20 cellular contexts compared by ENCODE assay signal in the genomic region with DNA sequence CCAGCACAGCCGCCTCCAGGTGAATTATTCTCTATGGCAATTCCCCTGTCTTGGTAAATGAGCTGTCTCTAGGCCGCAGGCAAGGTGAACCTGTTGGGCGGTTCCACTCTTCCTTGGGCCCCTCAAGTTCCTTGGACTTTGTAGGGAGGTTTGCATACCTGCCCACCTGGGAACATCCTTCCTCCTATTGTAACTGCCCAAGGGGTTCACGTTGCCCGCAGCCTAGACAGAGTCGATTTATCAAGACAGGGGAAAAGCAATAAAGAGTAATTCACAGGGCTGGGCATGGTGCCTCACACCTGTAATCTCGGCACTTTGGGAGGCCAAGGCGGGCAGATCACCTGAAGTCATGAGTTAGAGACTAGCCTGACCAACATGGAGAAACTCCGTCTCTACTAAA.
A peak's percentile ranks its signal among the peaks of the same experiment; 100 is the strongest.
DNase-seq lines count a peak whose midpoint lies in the region; ATAC-seq and TF ChIP-seq lines count a peak whose summit lies in the region.
"Had no signal": no experiment of that assay in that cellular context is flagged by ENCODE, and none has a peak within 500 bp of the region (broad histone marks: within the 10 kb centered on the region; RNA-seq: fewer than 3 reads in every experiment).

No MANE protein-coding gene starts in this region.

- no peaks in the 10 kb centered on the region for H3K27me3 Mint-ChIP-seq in stimulated activated memory B cell treated with anti-CD40 and anti-IgM and Interleukin-4, amounts not matched to agents 10 μg/mL and 1 μg/mL and 100 μg/mL, for 72 hours
- no peaks in the 10 kb centered on the region for H3K27me3 Mint-ChIP-seq in CD8-positive, alpha-beta T cell (ENCODE audit: low read depth)
- no peaks in the 10 kb centered on the region for H3K27me3 Mint-ChIP-seq in T-helper 2 cell treated with Interferon-gamma antibody and Interleukin-4, amounts not matched to agents 5 μg/mL and 100 μg/mL, for 36 hours (ENCODE audit: low read depth)

- peak; percentile 20 for ATAC-seq in stimulated activated memory B cell treated with anti-CD40 and anti-IgM and Interleukin-4, amounts not matched to agents 10 μg/mL and 1 μg/mL and 100 μg/mL, for 72 hours
- ATAC-seq in foreskin keratinocyte = no peak
- ATAC-seq in CD8-positive, alpha-beta T cell = no peak

- no peak for TF ChIP-seq POLR2A in Peyer's patch (IDR thresholded peaks at IDR 0.05)
- no peak for TF ChIP-seq POLR2A in prostate gland (IDR thresholded peaks at IDR 0.05)

- no peak overlapping the region for H3K27ac ChIP-seq in Peyer's patch
- H3K27ac ChIP-seq in foreskin keratinocyte = no peak overlapping the region
- H3K27ac ChIP-seq in prostate gland = no peak overlapping the region
- no peak overlapping the region for H3K27ac ChIP-seq in CD8-positive, alpha-beta T cell (ENCODE audit: low read depth, low read length)
- H3K27ac ChIP-seq: BLaER1, GM23248, HL-60, RWPE1 had no signal

- no peaks in the 10 kb centered on the region for H3K4me1 ChIP-seq in Peyer's patch
- H3K4me1 ChIP-seq in foreskin keratinocyte = no peaks in the 10 kb centered on the region
- no peaks in the 10 kb centered on the region for H3K4me1 ChIP-seq in prostate gland (replicated peaks)
- no peaks in the 10 kb centered on the region for H3K4me1 ChIP-seq in CD8-positive, alpha-beta T cell (ENCODE audit: insufficient read depth, low read length)
- H3K4me1 ChIP-seq: BLaER1 had no signal

- no peak overlapping the region for H3K27ac Mint-ChIP-seq in stimulated activated memory B cell treated with anti-CD40 and anti-IgM and Interleukin-4, amounts not matched to agents 10 μg/mL and 1 μg/mL and 100 μg/mL, for 72 hours
- H3K27ac Mint-ChIP-seq in CD8-positive, alpha-beta T cell = no peak overlapping the region
- H3K27ac Mint-ChIP-seq in T-helper 2 cell treated with Interferon-gamma antibody and Interleukin-4, amounts not matched to agents 5 μg/mL and 100 μg/mL, for 36 hours = no peak overlapping the region
- H3K27ac Mint-ChIP-seq: CD8-positive, alpha-beta memory T cell had no signal

- no peaks in the 10 kb centered on the region for H3K4me1 Mint-ChIP-seq in stimulated activated memory B cell treated with anti-CD40 and anti-IgM and Interleukin-4, amounts not matched to agents 10 μg/mL and 1 μg/mL and 100 μg/mL, for 72 hours
- H3K4me1 Mint-ChIP-seq in CD8-positive, alpha-beta T cell (ENCODE audit: low read depth) = no peaks in the 10 kb centered on the region
- H3K4me1 Mint-ChIP-seq in T-helper 2 cell treated with Interferon-gamma antibody and Interleukin-4, amounts not matched to agents 5 μg/mL and 100 μg/mL, for 36 hours (ENCODE audit: low read depth) = no peaks in the 10 kb centered on the region
- H3K4me1 Mint-ChIP-seq: CD8-positive, alpha-beta memory T cell had no signal

- H3K4me3 ChIP-seq in Peyer's patch (no peak overlapping the region), prostate gland (no peak overlapping the region)
- H3K4me3 ChIP-seq in CD8-positive, alpha-beta T cell (ENCODE audit: low read depth, low read length) = no peak overlapping the region
- H3K4me3 ChIP-seq: BLaER1, GM23248 had no signal

- no peak for TF ChIP-seq CTCF in GM10248 (IDR thresholded peaks at IDR 0.05; ENCODE audit: control extremely low read depth, extremely low read depth, low read depth, missing control alignments)
- no peak for TF ChIP-seq CTCF in Peyer's patch (IDR thresholded peaks at IDR 0.05)
- TF ChIP-seq CTCF in foreskin keratinocyte (conservative IDR thresholded peaks at IDR 0.05) = no peak
- TF ChIP-seq CTCF in prostate gland (IDR thresholded peaks at IDR 0.05) = no peak
- no peak for TF ChIP-seq CTCF in CD8-positive, alpha-beta T cell (IDR thresholded peaks at IDR 0.05)

- H3K36me3 ChIP-seq in Peyer's patch (no peaks in the 10 kb centered on the region), prostate gland (no peaks in the 10 kb centered on the region)
- H3K36me3 ChIP-seq in CD8-positive, alpha-beta T cell (ENCODE audit: insufficient read depth, low read length) = no peaks in the 10 kb centered on the region
- H3K36me3 ChIP-seq: BLaER1 had no signal

- H3K36me3 Mint-ChIP-seq in stimulated activated memory B cell treated with anti-CD40 and anti-IgM and Interleukin-4, amounts not matched to agents 10 μg/mL and 1 μg/mL and 100 μg/mL, for 72 hours = no peaks in the 10 kb centered on the region
- no peaks in the 10 kb centered on the region for H3K36me3 Mint-ChIP-seq in CD8-positive, alpha-beta T cell
- no peaks in the 10 kb centered on the region for H3K36me3 Mint-ChIP-seq in T-helper 2 cell treated with Interferon-gamma antibody and Interleukin-4, amounts not matched to agents 5 μg/mL and 100 μg/mL, for 36 hours (ENCODE audit: low read depth)
- H3K36me3 Mint-ChIP-seq: CD8-positive, alpha-beta memory T cell had no signal

- intact Hi-C loops in prostate gland (cut with DNase I) = no loop called here
- intact Hi-C loops in CD8-positive, alpha-beta T cell (cut with DNase I, micrococcal nuclease) = no loop called here

- CTCF ChIA-PET in GM10248 (lab: Yijun Ruan, JAX) = no interaction called here
- CTCF ChIA-PET in CD8-positive, alpha-beta T cell (lab: Charles Lee) = no interaction called here

- no peaks in the 10 kb centered on the region for H3K9me3 ChIP-seq in Peyer's patch
- no peaks in the 10 kb centered on the region for H3K9me3 ChIP-seq in prostate gland
- no peaks in the 10 kb centered on the region for H3K9me3 ChIP-seq in CD8-positive, alpha-beta T cell (ENCODE audit: low read length)
- H3K9me3 ChIP-seq: BLaER1 had no signal

- H3K9me3 Mint-ChIP-seq in stimulated activated memory B cell treated with anti-CD40 and anti-IgM and Interleukin-4, amounts not matched to agents 10 μg/mL and 1 μg/mL and 100 μg/mL, for 72 hours = no peaks in the 10 kb centered on the region
- peaks cover 8% of the 10 kb centered on the region for H3K9me3 Mint-ChIP-seq in CD8-positive, alpha-beta T cell
- peaks cover 20% of the 10 kb centered on the region for H3K9me3 Mint-ChIP-seq in T-helper 2 cell treated with Interferon-gamma antibody and Interleukin-4, amounts not matched to agents 5 μg/mL and 100 μg/mL, for 36 hours

- H3K27me3 ChIP-seq in Peyer's patch (no peaks in the 10 kb centered on the region), foreskin keratinocyte (no peaks in the 10 kb centered on the region), prostate gland (replicated peaks; ENCODE audit: insufficient read depth) (no peaks in the 10 kb centered on the region)
- no peaks in the 10 kb centered on the region for H3K27me3 ChIP-seq in CD8-positive, alpha-beta T cell (ENCODE audit: insufficient read depth, low read length)
- H3K27me3 ChIP-seq: BLaER1 had no signal

- H3K4me3 Mint-ChIP-seq in stimulated activated memory B cell treated with anti-CD40 and anti-IgM and Interleukin-4, amounts not matched to agents 10 μg/mL and 1 μg/mL and 100 μg/mL, for 72 hours = no peak overlapping the region
- H3K4me3 Mint-ChIP-seq in CD8-positive, alpha-beta T cell = no peak overlapping the region
- H3K4me3 Mint-ChIP-seq in T-helper 2 cell treated with Interferon-gamma antibody and Interleukin-4, amounts not matched to agents 5 μg/mL and 100 μg/mL, for 36 hours = no peak overlapping the region
- H3K4me3 Mint-ChIP-seq: CD8-positive, alpha-beta memory T cell had no signal

- WGBS in prostate gland = 86% methylated on average over 9 of the region's 9 CpGs

- POLR2A ChIA-PET in GM10248 (lab: Yijun Ruan, JAX) = no interaction called here
- POLR2A ChIA-PET in CD8-positive, alpha-beta T cell (lab: Charles Lee) = no interaction called here

- DNase-seq in GM10248 (ENCODE audit: extremely low spot score) = peak; percentile 5
- peak in 2 of 3 donors; percentile 15 to 41 for DNase-seq in Peyer's patch
- DNase-seq in kidney tubule cell (ENCODE audit: low spot score) = peak; percentile 1
- DNase-seq in foreskin keratinocyte = no peak
- DNase-seq in prostate gland (ENCODE audit: low spot score) = no peak
- no peak for DNase-seq in CD8-positive, alpha-beta T cell
- no peak for DNase-seq in T-helper 2 cell treated with Interferon-gamma antibody and Interleukin-4, amounts not matched to agents 5 μg/mL and 100 μg/mL, for 36 hours (ENCODE audit: low spot score)
- DNase-seq: GM23248, HCEC 1CT, IMR-90, NCI-H1417 treated with DMSO at 0.1 percent for 48 hours, NCI-H187 treated with DMSO at 0.1 percent for 48 hours, NCI-H226, NCI-H524, NCI-H82 had no signal

Comparison
In these comparisons a context has a peak if more than half of its experiments do, and no peak if none do; other contexts are left out.
1. DNase-seq: peak in GM10248 (single experiment), Peyer's patch (2 of 3) and kidney tubule cell (single experiment); none in foreskin keratinocyte (0 of 2), prostate gland (single experiment), CD8-positive, alpha-beta T cell (0 of 7) and T-helper 2 cell treated with Interferon-gamma antibody and Interleukin-4, amounts not matched to agents 5 μg/mL and 100 μg/mL, for 36 hours (single experiment).